In genomic region chr10:102132563-102133372, GRCh38 we compare ENCODE assay signal across 8 cellular contexts. TPM values are rescaled to one million over a fixed set of nuclear protein-coding genes. Genes with fewer than 3 reads are reported as not detected.
DNase-seq lines count a peak whose midpoint lies in the region; ATAC-seq, FAIRE-seq and TF ChIP-seq lines count a peak whose summit lies in the region.

Gene PPRC1, plus strand, starts transcription at chr10:102133040. Its CDS starts 29 bp downstream, at chr10:102133069.

- ATAC-seq in GM18907 (IDR thresholded peaks at IDR 0.05; ENCODE audit: unreplicated experiment) (peak; percentile 90), HG03159 (IDR thresholded peaks at IDR 0.05; ENCODE audit: unreplicated experiment) (peak; percentile 90)

- H3K4me2 ChIP-seq in mammary epithelial cell (ENCODE audit: insufficient read depth, low read depth, low read length) = peak within 1 kb of the TSS; percentile 82

- peak within 1 kb of the TSS; percentile 91 for H3K9ac ChIP-seq in mammary epithelial cell (ENCODE audit: insufficient read depth, low read length)
- H3K9ac ChIP-seq in iPS-20b (ENCODE audit: low read depth, low read length) = peak within 1 kb of the TSS; percentile 95

- H3K4me3 ChIP-seq in AG09309 (ENCODE audit: control insufficient read depth, low read depth, low read length) (peak within 1 kb of the TSS; percentile 91), WERI-Rb-1 (ENCODE audit: low read depth, low read length) (peak within 1 kb of the TSS; percentile 98), mammary epithelial cell (replicated peaks in 1 of 3; ENCODE audit: insufficient read depth in 1 of 3, low read depth in 2 of 3, low read length in 3 of 3) (peak within 1 kb of the TSS; percentile 78 to 97 (median 89)), iPS-20b (ENCODE audit: low read length) (peak within 1 kb of the TSS; percentile 98), small intestine (ENCODE audit: low read depth in 1 of 2, low read length in 2 of 2) (peak within 1 kb of the TSS; percentile 77 to 94)

- DNase-seq in AG09309 (ENCODE audit: low read depth) = peak; percentile 96
- peak; percentile 96 for DNase-seq in NCI-H2227 (lab: John Stamatoyannopoulos, UW; ENCODE audit: unreplicated experiment)
- peak; percentile 98 for DNase-seq in WERI-Rb-1
- peak; percentile 98 for DNase-seq in mammary epithelial cell
- DNase-seq in small intestine = peak; percentile 99

- peaks cover 50% of the 10 kb centered on the region for H3K79me2 ChIP-seq in mammary epithelial cell (ENCODE audit: insufficient read depth, low read length)

- H3K9me3 ChIP-seq in WERI-Rb-1 (ENCODE audit: severe bottlenecking) (no peaks in the 10 kb centered on the region), mammary epithelial cell (replicated peaks; ENCODE audit: insufficient read depth, low read length) (no peaks in the 10 kb centered on the region), iPS-20b (ENCODE audit: insufficient read depth, low read depth, low read length) (no peaks in the 10 kb centered on the region), small intestine (ENCODE audit: control insufficient read depth, low read depth) (no peaks in the 10 kb centered on the region)

- in situ Hi-C loops in mammary epithelial cell (cut with MboI; ENCODE audit: low sequenced_read_pairs in 2 of 2) = no loop called here

- peaks cover 25% of the 10 kb centered on the region for H3K36me3 ChIP-seq in WERI-Rb-1
- peaks cover 4% of the 10 kb centered on the region for H3K36me3 ChIP-seq in mammary epithelial cell (ENCODE audit: insufficient read depth, low read length)
- peaks cover 14% of the 10 kb centered on the region for H3K36me3 ChIP-seq in iPS-20b (ENCODE audit: insufficient read depth, low read depth, low read length)
- no peaks in the 10 kb centered on the region for H3K36me3 ChIP-seq in small intestine (ENCODE audit: control insufficient read depth in 2 of 2, insufficient read depth in 2 of 2, low read length in 2 of 2)

- intact Hi-C loops in mammary epithelial cell (cut with micrococcal nuclease) = loop anchor here (1.0 to 2.0 kb wide), 4 partner anchors 12 to 96 kb away; partner anchors contain the start of genes LDB1 and NOLC1

- H3K27ac ChIP-seq in WERI-Rb-1 = peak within 1 kb of the TSS; percentile 94
- H3K27ac ChIP-seq in mammary epithelial cell (ENCODE audit: insufficient read depth, low read depth, low read length) = peak within 1 kb of the TSS; percentile 80
- peak within 1 kb of the TSS; percentile 85 for H3K27ac ChIP-seq in iPS-20b (ENCODE audit: low read length)
- peak within 1 kb of the TSS; percentile 90 to 92 for H3K27ac ChIP-seq in small intestine (ENCODE audit: low read depth in 1 of 2, low read length in 1 of 2)

- dilution Hi-C loops in mammary epithelial cell (cut with HindIII; ENCODE audit: low sequenced_read_pairs) = no loop called here

- H3K27me3 ChIP-seq in WERI-Rb-1 (ENCODE audit: insufficient read depth, low read depth, severe bottlenecking) (no peaks in the 10 kb centered on the region), mammary epithelial cell (ENCODE audit: insufficient read depth, low read length) (no peaks in the 10 kb centered on the region), iPS-20b (ENCODE audit: insufficient read depth, low read length) (no peaks in the 10 kb centered on the region), small intestine (ENCODE audit: control insufficient read depth in 2 of 2, insufficient read depth in 2 of 2, low read length in 2 of 2) (no peaks in the 10 kb centered on the region)

- TF ChIP-seq CTCF in AG09309 (IDR thresholded peaks at IDR 0.05; ENCODE audit: control insufficient read depth, insufficient read depth, low read depth, low read length, missing control alignments) = peak; percentile 82
- TF ChIP-seq CTCF in WERI-Rb-1 (IDR thresholded peaks at IDR 0.05; ENCODE audit: low read depth, low read length) = peak; percentile 77
- peak; percentile 76 to 90 for TF ChIP-seq CTCF in mammary epithelial cell (conservative IDR thresholded peaks at IDR 0.05 in 1 of 2, IDR thresholded peaks at IDR 0.05 in 1 of 2; ENCODE audit: extremely low read depth in 1 of 2, insufficient read depth in 1 of 2, low read depth in 1 of 2, low read length in 2 of 2)

- peaks cover 19% of the 10 kb centered on the region for H4K20me1 ChIP-seq in mammary epithelial cell (ENCODE audit: insufficient read depth, low read length)

- H2AFZ ChIP-seq in mammary epithelial cell (ENCODE audit: low read depth, low read length) = peak within 1 kb of the TSS; percentile 82

- CTCF ChIA-PET in mammary epithelial cell (lab: Charles Lee; ENCODE audit: low non-redundant PET) = no interaction called here

- 2% methylated on average over 22 of the region's 64 CpGs for WGBS in mammary epithelial cell (ENCODE audit: low coverage, missing lambda C conversion rate)
- 0% methylated on average over 53 to 64 of the region's 64 CpGs for WGBS in small intestine, 3 donors

- FAIRE-seq in small intestine (lab: Jason Lieb, UNC) = no peak

- no TSS peak for BruUV-seq in mammary epithelial cell (replicated peaks; lab: Mats Ljungman, UMichigan)

- H3K4me1 ChIP-seq in mammary epithelial cell (ENCODE audit: insufficient read depth, low read length) (peaks cover 40% of the 10 kb centered on the region), iPS-20b (ENCODE audit: insufficient read depth, low read length) (peaks cover 4% of the 10 kb centered on the region), small intestine (ENCODE audit: control insufficient read depth in 2 of 2, insufficient read depth in 1 of 2, low read depth in 1 of 2, low read length in 1 of 2) (peaks cover 2 to 6% of the 10 kb centered on the region in 2 donors)

RNA-seq across cellular contexts. Expression of gene PPRC1, which starts in this region (rescaled TPM):
- total RNA-seq in mammary epithelial cell = 10 to 100 TPM; 14.5 to 69.0 TPM
- polyA plus RNA-seq in mammary epithelial cell (27.4 TPM), small intestine (10 to 100 TPM in 1 of 3 donors, 1 to 10 TPM in 2; 4.5 to 15.5 (median 8.4) TPM)
- polyA minus RNA-seq in mammary epithelial cell = 88.8 TPM

Comparison
In these comparisons a context has a peak if more than half of its experiments do, and no peak if none do; other contexts are left out.
1. Peak in every context shown above with its lines: DNase-seq, ATAC-seq, H3K4me3 ChIP-seq and H3K27ac ChIP-seq.